Comparison of ENCODE assay signal across 11 cellular contexts in the genomic region with DNA sequence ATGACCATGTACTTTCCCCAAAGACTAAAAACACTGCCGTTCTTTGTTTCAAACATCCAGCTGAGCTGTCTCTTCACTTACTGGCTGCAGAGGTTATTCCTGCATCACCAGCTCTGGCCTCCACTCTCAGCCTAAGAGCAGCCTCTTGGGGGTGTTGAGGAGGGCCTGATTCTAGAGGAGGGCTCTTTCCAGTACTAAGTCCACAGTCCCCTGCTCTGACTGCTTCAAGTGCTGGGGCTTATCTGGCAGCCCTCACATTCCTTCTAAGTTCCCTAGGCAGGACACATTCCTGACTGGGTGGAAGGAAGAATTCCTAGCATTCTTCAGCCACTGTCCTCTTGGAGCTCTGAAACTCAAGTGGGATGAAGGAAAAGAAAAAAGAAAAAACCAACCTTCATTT. TPM values are rescaled to one million over a fixed set of nuclear protein-coding genes. Genes with fewer than 3 reads are reported as not detected.
A peak's percentile ranks its signal among the peaks of the same experiment; 100 is the strongest.
DNase-seq lines count a peak whose midpoint lies in the region; ATAC-seq, FAIRE-seq and TF ChIP-seq lines count a peak whose summit lies in the region.
"Had no signal": no experiment of that assay in that cellular context is flagged by ENCODE, and none has a peak within 500 bp of the region (broad histone marks: within the 10 kb centered on the region; RNA-seq: fewer than 3 reads in every experiment).

No MANE protein-coding gene starts in this region.

- H3K4me1 ChIP-seq in RWPE2 (ENCODE audit: insufficient read depth, poor library complexity, severe bottlenecking) (peaks cover 7% of the 10 kb centered on the region), pancreas (no peaks in the 10 kb centered on the region)

- 66 to 78% methylated on average over 1 of the region's 1 CpG for WGBS in pancreas, 2 donors

- H3K4me3 ChIP-seq in RWPE2 (ENCODE audit: severe bottlenecking), result no peak overlapping the region
- no peak overlapping the region for H3K4me3 ChIP-seq in pancreas

- no peak for FAIRE-seq in pancreas (lab: Jason Lieb, UNC)

- intact Hi-C loops in pancreas (cut with DNase I), result no loop called here

- TF ChIP-seq CTCF in RWPE2 (IDR thresholded peaks at IDR 0.05; ENCODE audit: poor library complexity, severe bottlenecking) (no peak), pancreas (IDR thresholded peaks at IDR 0.05) (no peak)

- H3K36me3 ChIP-seq in RWPE2 (ENCODE audit: low read depth), result no peaks in the 10 kb centered on the region
- H3K36me3 ChIP-seq in pancreas, result no peaks in the 10 kb centered on the region

- no peaks in the 10 kb centered on the region for H3K9me3 ChIP-seq in RWPE2 (ENCODE audit: severe bottlenecking)
- H3K9me3 ChIP-seq in pancreas, result no peaks in the 10 kb centered on the region

- H3K27ac ChIP-seq in RWPE2 (ENCODE audit: poor library complexity, severe bottlenecking) (no peak overlapping the region), pancreas (no peak overlapping the region)

- ATAC-seq in RWPE2 (ENCODE audit: low read depth) (peak; percentile 67), pancreas (peak in 3 of 4 donors; percentile 34 to 72 (median 67))
- ATAC-seq: activated CD4-positive, alpha-beta T cell treated with anti-CD3 and anti-CD28 coated beads for 36 hours had no signal

- H3K27me3 ChIP-seq in RWPE2 (ENCODE audit: insufficient read depth, poor library complexity, severe bottlenecking) (no peaks in the 10 kb centered on the region), pancreas (no peaks in the 10 kb centered on the region)

- DNase-seq in EH (ENCODE audit: low read depth) (peak; percentile 94), RWPE2 (ENCODE audit: low spot score) (no peak), foreskin melanocyte (peak; percentile 64), pancreas (peak in 1 of 6 donors; percentile 13), GM19240 (ENCODE audit: insufficient read length, low spot score) (no peak), SKM-1 treated with dmso at 0.1 percent for 144 hours (lab: John Stamatoyannopoulos, UW; ENCODE audit: unreplicated experiment) (no peak), cortex of kidney (lab: John Stamatoyannopoulos, UW) (no peak), NCI-H526 (lab: John Stamatoyannopoulos, UW) (no peak)
- DNase-seq: activated CD4-positive, alpha-beta T cell treated with anti-CD3 and anti-CD28 coated beads for 36 hours; amniotic stem cell; substantia nigra had no signal

RNA-seq across cellular contexts. Expression of gene EHBP1, which starts 32.9 kb away (rescaled TPM):
- 10 to 100 TPM; 15.5 to 34.6 (median 24.2) TPM for total RNA-seq in pancreas
- polyA plus RNA-seq in pancreas, result 10 to 100 TPM in 1 of 2 donors, 1 to 10 TPM in 1; 7.1 to 17.4 TPM

Comparison
In these comparisons a context has a peak if more than half of its experiments do, and no peak if none do; other contexts are left out.
1. DNase-seq: peak in EH (single experiment) and foreskin melanocyte (single experiment); none in RWPE2 (single experiment), GM19240 (single experiment), SKM-1 treated with dmso at 0.1 percent for 144 hours (single experiment), cortex of kidney (single experiment) and NCI-H526 (0 of 2).